ENCODE assay signal across 11 cellular contexts in genomic region chr1:8663915-8664331, GRCh38.
DNase-seq lines count a peak whose midpoint lies in the region; ATAC-seq and TF ChIP-seq lines count a peak whose summit lies in the region.
"Had no signal": no experiment of that assay in that cellular context is flagged by ENCODE, and none has a peak within 500 bp of the region (broad histone marks: within the 10 kb centered on the region; RNA-seq: fewer than 3 reads in every experiment).

No MANE protein-coding gene starts in this region.

- H3K36me3 ChIP-seq in Loucy (ENCODE audit: insufficient read depth, low read length) = no peaks in the 10 kb centered on the region
- H3K36me3 ChIP-seq in skeletal muscle tissue (ENCODE audit: control insufficient read depth in 3 of 3, insufficient read depth in 3 of 3, low read length in 3 of 3) = no peaks in the 10 kb centered on the region
- no peaks in the 10 kb centered on the region for H3K36me3 ChIP-seq in aorta (ENCODE audit: control insufficient read depth in 1 of 2, insufficient read depth in 2 of 2, low read length in 1 of 2)
- H3K36me3 ChIP-seq: tibial artery had no signal

- peaks cover 3% of the 10 kb centered on the region for H3K9me3 Mint-ChIP-seq in activated CD4-positive, alpha-beta T cell treated with anti-CD3 and anti-CD28 coated beads for 36 hours (ENCODE audit: low read depth)

- H3K27me3 ChIP-seq in Loucy (ENCODE audit: insufficient read depth, low read length, poor library complexity, severe bottlenecking) (no peaks in the 10 kb centered on the region), skeletal muscle tissue (ENCODE audit: control insufficient read depth in 3 of 3, insufficient read depth in 3 of 3, low read length in 3 of 3) (no peaks in the 10 kb centered on the region), aorta (ENCODE audit: control insufficient read depth in 1 of 2, insufficient read depth in 2 of 2, low read length in 1 of 2) (no peaks in the 10 kb centered on the region)
- H3K27me3 ChIP-seq: tibial artery had no signal

- H3K9me3 ChIP-seq in Loucy (ENCODE audit: insufficient read depth, low read depth, low read length) (no peaks in the 10 kb centered on the region), skeletal muscle tissue (ENCODE audit: control insufficient read depth in 3 of 3, low read length in 3 of 3) (no peaks in the 10 kb centered on the region), aorta (ENCODE audit: control insufficient read depth, low read length) (no peaks in the 10 kb centered on the region)
- H3K9me3 ChIP-seq: tibial artery had no signal

- peaks cover 79% of the 10 kb centered on the region for H3K79me2 ChIP-seq in Loucy (ENCODE audit: insufficient read depth, low read length)

- DNase-seq in activated CD4-positive, alpha-beta T cell treated with anti-CD3 and anti-CD28 coated beads for 36 hours = peak; percentile 32
- DNase-seq in activated CD4-positive, alpha-beta T cell treated with anti-CD3 and anti-CD28 coated beads for 1 hour = no peak
- peak; percentile 64 for DNase-seq in fibroblast of the aortic adventitia (ENCODE audit: low read depth)
- DNase-seq in aorta = no peak
- no peak for DNase-seq in NCI-H187 treated with DMSO at 0.1 percent for 48 hours (lab: John Stamatoyannopoulos, UW)
- no peak for DNase-seq in SIG-M5 (lab: John Stamatoyannopoulos, UW)
- DNase-seq: AML-193 had no signal

- no peaks in the 10 kb centered on the region for H3K9me2 ChIP-seq in Loucy (replicated peaks; ENCODE audit: low read depth, low read length)

- 81 to 85% methylated on average over 2 of the region's 2 CpGs for WGBS in aorta, 2 donors

- H3K4me3 ChIP-seq in Loucy (ENCODE audit: low read length, poor library complexity, severe bottlenecking) (no peak overlapping the region), fibroblast of the aortic adventitia (ENCODE audit: low read depth, low read length) (peak overlapping the region; percentile 28), skeletal muscle tissue (ENCODE audit: low read length in 3 of 3) (peak overlapping the region in 1 of 3 donors; percentile 9), aorta (ENCODE audit: low read length in 2 of 2) (no peak overlapping the region)
- H3K4me3 ChIP-seq: tibial artery had no signal

- POLR2A ChIA-PET in activated CD4-positive, alpha-beta T cell treated with anti-CD3 and anti-CD28 coated beads for 36 hours (lab: Charles Lee) = interaction anchor here (0.6 kb wide), 1 partner anchor 24 kb away, joined by 3 read pairs; no protein-coding TSS in a partner anchor

- H3K4me1 ChIP-seq in Loucy (ENCODE audit: insufficient read depth, low read length, poor library complexity, severe bottlenecking) = peaks cover 67% of the 10 kb centered on the region
- H3K4me1 ChIP-seq in skeletal muscle tissue (ENCODE audit: control insufficient read depth in 3 of 3, insufficient read depth in 3 of 3, low read length in 3 of 3) = peaks cover 53 to 71% (median 58%) of the 10 kb centered on the region in 3 donors
- peaks cover 3 to 15% of the 10 kb centered on the region in 2 donors for H3K4me1 ChIP-seq in aorta (ENCODE audit: control insufficient read depth in 1 of 2, insufficient read depth in 2 of 2, low read length in 2 of 2)

- H3K27me3 Mint-ChIP-seq in activated CD4-positive, alpha-beta T cell treated with anti-CD3 and anti-CD28 coated beads for 36 hours = no peaks in the 10 kb centered on the region

- TF ChIP-seq CTCF in Loucy (conservative IDR thresholded peaks at IDR 0.05; ENCODE audit: low read length) (no peak), fibroblast of the aortic adventitia (IDR thresholded peaks at IDR 0.05; ENCODE audit: insufficient read depth, low read length) (no peak)

- intact Hi-C loops in activated CD4-positive, alpha-beta T cell treated with anti-CD3 and anti-CD28 coated beads for 36 hours (cut with DNase I, micrococcal nuclease) = loop anchor here (5.0 kb wide), 3 partner anchors 38 to 567 kb away; no protein-coding TSS in a partner anchor
- intact Hi-C loops in aorta (cut with DNase I) = no loop called here

- H3K9ac ChIP-seq in Loucy (ENCODE audit: low read depth, low read length, poor library complexity, severe bottlenecking) (no peak overlapping the region), skeletal muscle tissue (ENCODE audit: low read depth in 1 of 3, low read length in 3 of 3) (no peak overlapping the region)

- H3K27ac Mint-ChIP-seq in activated CD4-positive, alpha-beta T cell treated with anti-CD3 and anti-CD28 coated beads for 36 hours = no peak overlapping the region

- no peaks in the 10 kb centered on the region for H3F3A ChIP-seq in Loucy (ENCODE audit: low read depth)

- H2AFZ ChIP-seq in Loucy (ENCODE audit: low read length) = no peak overlapping the region

- peak overlapping the region; percentile 26 for H3K27ac ChIP-seq in skeletal muscle tissue (ENCODE audit: low read depth, low read length)
- H3K27ac ChIP-seq in aorta (ENCODE audit: low read depth in 1 of 2, low read length in 2 of 2) = no peak overlapping the region
- H3K27ac ChIP-seq: HL-60, tibial artery had no signal

- H3K36me3 Mint-ChIP-seq in activated CD4-positive, alpha-beta T cell treated with anti-CD3 and anti-CD28 coated beads for 36 hours (ENCODE audit: low read depth) = no peaks in the 10 kb centered on the region

- CTCF ChIA-PET in activated CD4-positive, alpha-beta T cell treated with anti-CD3 and anti-CD28 coated beads for 36 hours (lab: Charles Lee) = interaction anchor here (1.1 kb wide), 1 partner anchor 185 kb away, joined by 5 read pairs; no protein-coding TSS in a partner anchor

- H3K4me3 Mint-ChIP-seq in activated CD4-positive, alpha-beta T cell treated with anti-CD3 and anti-CD28 coated beads for 36 hours = no peak overlapping the region

- H3K4me2 ChIP-seq in Loucy (ENCODE audit: low read depth, low read length, poor library complexity, severe bottlenecking) = peak overlapping the region; percentile 23

- H3K4me1 Mint-ChIP-seq in activated CD4-positive, alpha-beta T cell treated with anti-CD3 and anti-CD28 coated beads for 36 hours = peaks cover 13% of the 10 kb centered on the region

- peaks cover 25% of the 10 kb centered on the region for H4K20me1 ChIP-seq in Loucy (ENCODE audit: insufficient read depth, low read length, poor library complexity, severe bottlenecking)

- peak; percentile 42 for ATAC-seq in activated CD4-positive, alpha-beta T cell treated with anti-CD3 and anti-CD28 coated beads for 36 hours
- ATAC-seq in aorta (ENCODE audit: low FRiP score) = no peak

Comparison
In these comparisons a context has a peak if more than half of its experiments do, and no peak if none do; other contexts are left out.
1. DNase-seq: peak in activated CD4-positive, alpha-beta T cell treated with anti-CD3 and anti-CD28 coated beads for 36 hours (single experiment) and fibroblast of the aortic adventitia (single experiment); none in activated CD4-positive, alpha-beta T cell treated with anti-CD3 and anti-CD28 coated beads for 1 hour (single experiment), aorta (0 of 2), NCI-H187 treated with DMSO at 0.1 percent for 48 hours (single experiment) and SIG-M5 (single experiment).
2. intact Hi-C loops: an anchor here in activated CD4-positive, alpha-beta T cell treated with anti-CD3 and anti-CD28 coated beads for 36 hours (5.0 kb wide); none called in aorta.